ENCODE assay signal across 11 cellular contexts in the genomic region with DNA sequence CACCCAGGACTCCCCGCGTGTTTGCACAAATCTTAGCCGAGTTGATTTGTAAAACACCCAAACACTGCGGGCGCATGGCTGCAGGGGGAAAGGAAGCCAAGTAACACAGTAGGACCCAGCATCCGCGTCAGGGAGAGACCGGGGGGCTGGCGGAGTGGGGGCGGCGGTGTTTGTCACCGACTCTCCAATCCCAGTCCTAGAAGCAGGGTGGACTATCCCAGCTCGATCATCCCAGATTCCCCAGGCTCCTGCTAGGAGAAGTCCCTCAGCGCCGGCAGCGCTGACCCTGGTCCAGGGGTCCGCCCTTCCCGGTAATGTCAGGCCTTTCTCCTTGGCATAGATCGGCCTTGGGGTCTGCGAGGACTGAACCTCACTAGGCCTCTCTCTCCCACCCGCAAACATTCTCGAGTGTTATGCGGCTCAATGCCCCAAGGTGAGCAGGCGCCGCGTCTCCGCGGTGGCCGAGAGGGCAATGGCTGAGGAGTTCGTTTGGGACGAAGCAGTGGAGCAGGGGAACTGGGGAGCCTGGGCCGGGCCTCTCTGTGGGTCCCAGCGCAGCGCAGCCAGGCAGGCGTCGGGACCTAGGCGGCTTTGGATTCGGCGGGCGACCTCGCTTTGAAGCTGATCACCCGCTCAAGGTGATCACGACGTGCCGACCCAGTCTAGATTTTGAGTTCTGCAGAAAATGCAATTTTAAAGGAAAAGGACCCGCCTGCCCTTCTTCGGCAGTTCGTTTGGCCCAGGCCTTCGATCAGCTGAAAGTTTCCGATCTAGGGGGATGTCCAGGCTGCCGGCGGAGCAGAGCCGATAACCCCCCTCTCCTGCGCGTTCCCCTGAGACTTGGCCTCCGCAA. TPM values are rescaled to one million over a fixed set of nuclear protein-coding genes. Genes with fewer than 3 reads are reported as not detected.
DNase-seq lines count a peak whose midpoint lies in the region; ATAC-seq and TF ChIP-seq lines count a peak whose summit lies in the region.
"Had no signal": no experiment of that assay in that cellular context is flagged by ENCODE, and none has a peak within 500 bp of the region (broad histone marks: within the 10 kb centered on the region; RNA-seq: fewer than 3 reads in every experiment).

No MANE protein-coding gene starts in this region.

- H3K27ac ChIP-seq in dorsolateral prefrontal cortex (no peak overlapping the region), aorta (ENCODE audit: low read depth in 1 of 2, low read length in 2 of 2) (peak overlapping the region; percentile 91 to 96)
- H3K27ac ChIP-seq: VCaP had no signal

- no peaks in the 10 kb centered on the region for H3K36me3 ChIP-seq in aorta (ENCODE audit: control insufficient read depth in 1 of 2, insufficient read depth in 2 of 2, low read length in 1 of 2)

- no peaks in the 10 kb centered on the region for H3K36me3 Mint-ChIP-seq in natural killer cell

- H3K9me3 ChIP-seq in aorta (ENCODE audit: control insufficient read depth, low read length): no peaks in the 10 kb centered on the region

- peaks cover 0 to 96% (median 76%) of the 10 kb centered on the region in 45 donors for H3K27me3 ChIP-seq in dorsolateral prefrontal cortex
- no peaks in the 10 kb centered on the region for H3K27me3 ChIP-seq in aorta (ENCODE audit: control insufficient read depth in 1 of 2, insufficient read depth in 2 of 2, low read length in 1 of 2)

- H3K4me1 ChIP-seq in aorta (ENCODE audit: control insufficient read depth in 1 of 2, insufficient read depth in 2 of 2, low read length in 2 of 2): no peaks in the 10 kb centered on the region

- intact Hi-C loops in dorsolateral prefrontal cortex (cut with DNase I): loop anchor here in 1 of 2 donors (5.0 kb wide), 1 partner anchor 157 kb away; a partner anchor contains a TSS
- intact Hi-C loops in natural killer cell (cut with micrococcal nuclease): no loop called here
- intact Hi-C loops in aorta (cut with DNase I): loop anchor here in 1 of 2 donors (2.0 kb wide), 1 partner anchor 297 kb away; no protein-coding TSS in a partner anchor

- no peak overlapping the region for H3K27ac Mint-ChIP-seq in natural killer cell

- H3K4me1 Mint-ChIP-seq in natural killer cell: peaks cover 0 to 6% of the 10 kb centered on the region in 2 donors

- ATAC-seq in natural killer cell: no peak
- no peak for ATAC-seq in aorta (ENCODE audit: low FRiP score)
- ATAC-seq in GM18498 (IDR thresholded peaks at IDR 0.05; ENCODE audit: unreplicated experiment): no peak
- ATAC-seq: esophagus mucosa had no signal

- WGBS in aorta, 2 donors: 2 to 3% methylated on average over 55 to 56 of the region's 56 CpGs

- no peaks in the 10 kb centered on the region for H3K9me3 Mint-ChIP-seq in natural killer cell

- H3K4me3 ChIP-seq in dorsolateral prefrontal cortex: peak overlapping the region in 55 of 59 donors; percentile 5 to 66 (median 45)
- H3K4me3 ChIP-seq in aorta (ENCODE audit: low read length in 2 of 2): peak overlapping the region; percentile 33 to 74

- DNase-seq in stimulated activated CD4-positive, alpha-beta T cell treated with anti-CD3 and anti-CD28 coated beads, Interleukin-15, amount 100 ng/mL, for 24 hours: peak; percentile 27
- DNase-seq in stimulated activated CD4-positive, alpha-beta T cell treated with anti-CD3 and anti-CD28 coated beads, Interleukin-2, amount 100 ng/mL, for 48 hours: no peak
- DNase-seq in dorsolateral prefrontal cortex (no peak), natural killer cell (no peak), aorta (peak in 1 of 2 donors; percentile 52), hypothalamus (lab: John Stamatoyannopoulos, UW) (no peak), NAMALWA (ENCODE audit: low spot score) (no peak)
- DNase-seq: NCI-H146 had no signal

- peak overlapping the region; percentile 81 for H3K4me3 Mint-ChIP-seq in natural killer cell

- TF ChIP-seq CTCF in dorsolateral prefrontal cortex (IDR thresholded peaks at IDR 0.05 in 54 of 56, conservative IDR thresholded peaks at IDR 0.05 in 2 of 56; ENCODE audit: low read depth in 1 of 56, partially characterized antibody in 56 of 56) (no peak), natural killer cell (IDR thresholded peaks at IDR 0.05) (no peak)

- H3K27me3 Mint-ChIP-seq in natural killer cell (ENCODE audit: low read depth in 2 of 2): peaks cover 57 to 58% of the 10 kb centered on the region in 2 donors

RNA-seq across cellular contexts. Expression of a gene that starts 1.5 kb away (rescaled TPM):
- 10 to 100 TPM in 2 of 120 experiments, 1 to 10 TPM in 117, under 1 TPM in 1; 0.95 to 12.5 (median 4.1) TPM for total RNA-seq in dorsolateral prefrontal cortex
- under 1 TPM; 0.02 to 0.10 (median 0.05) TPM for total RNA-seq in natural killer cell
- 10 to 100 TPM; 15.9 to 16.4 TPM for total RNA-seq in aorta
- polyA plus RNA-seq in aorta: 10 to 100 TPM in 1 of 2 donors, 1 to 10 TPM in 1; 4.1 to 15.6 TPM

RNA-seq across cellular contexts. Expression of a gene that starts 14.6 kb away (rescaled TPM):
- 10 to 100 TPM; 18.3 to 36.0 (median 26.0) TPM for total RNA-seq in dorsolateral prefrontal cortex
- total RNA-seq in natural killer cell: 10 to 100 TPM; 17.4 to 25.7 (median 22.8) TPM
- 10 to 100 TPM; 34.8 to 42.3 TPM for total RNA-seq in aorta
- polyA plus RNA-seq in aorta: 10 to 100 TPM; 27.5 to 33.6 TPM

Comparison
In these comparisons a context has a peak if more than half of its experiments do, and no peak if none do; other contexts are left out.
1. H3K27ac ChIP-seq: peak in aorta (2 of 2); none in dorsolateral prefrontal cortex (0 of 59).